Comparison of ENCODE assay signal across 2 cellular contexts in genomic region chr1:39157304-39157703, GRCh38.
TF ChIP-seq lines count a peak whose summit lies in the region.

No MANE protein-coding gene starts in this region.

TF ChIP-seq in IMR-90, 13 proteins besides CTCF, POLR2A, EP300 and RAD21:
- no peak for TF ChIP-seq MAZ (IDR thresholded peaks at IDR 0.05; ENCODE audit: borderline replicate concordance, low read depth, low read length)

TF ChIP-seq in SK-N-SH, 30 proteins besides CTCF, POLR2A, EP300 and RAD21:
- TF ChIP-seq RCOR1 (IDR thresholded peaks at IDR 0.05; ENCODE audit: low read length) (no peak), FOSL2 (IDR thresholded peaks at IDR 0.05; ENCODE audit: borderline replicate concordance, low read depth) (no peak), NRF1 (IDR thresholded peaks at IDR 0.05; ENCODE audit: low read depth, low read length) (no peak), GABPA (IDR thresholded peaks at IDR 0.05; ENCODE audit: low read depth) (no peak), SIN3A (IDR thresholded peaks at IDR 0.05; ENCODE audit: borderline replicate concordance, low read depth, low read length) (no peak), USF1 (IDR thresholded peaks at IDR 0.05; ENCODE audit: borderline replicate concordance, low read depth) (no peak), TCF12 (IDR thresholded peaks at IDR 0.05) (no peak)
